Comparison of ENCODE assay signal across 8 cellular contexts in genomic region chr21:6466081-6466698, GRCh38.
DNase-seq lines count a peak whose midpoint lies in the region; ATAC-seq, FAIRE-seq and TF ChIP-seq lines count a peak whose summit lies in the region.
"Not testable (repeated sequence)": the region's sequence is repeated elsewhere in the genome, so short reads cannot be mapped to it uniquely, and the experiment has no call there.

No MANE protein-coding gene starts in this region.

- intact Hi-C loops in Panc1 (cut with micrococcal nuclease; ENCODE audit: unreplicated experiment); activated CD4-positive, alpha-beta T cell treated with anti-CD3 and anti-CD28 coated beads for 36 hours (cut with DNase I, micrococcal nuclease); body of pancreas (cut with DNase I); left ventricle myocardium superior (cut with micrococcal nuclease); lower lobe of right lung (cut with DNase I); pancreas (cut with DNase I); upper lobe of right lung (cut with DNase I): not testable (repeated sequence)

- not testable (repeated sequence) for TF ChIP-seq CTCF in Panc1 (IDR thresholded peaks at IDR 0.05); body of pancreas (IDR thresholded peaks at IDR 0.05); lower lobe of right lung (IDR thresholded peaks at IDR 0.05); pancreas (IDR thresholded peaks at IDR 0.05); upper lobe of right lung (IDR thresholded peaks at IDR 0.05)

- not testable (repeated sequence) for H3K4me3 Mint-ChIP-seq in activated CD4-positive, alpha-beta T cell treated with anti-CD3 and anti-CD28 coated beads for 36 hours

- DNase-seq in Panc1 (ENCODE audit: low read depth, low spot score); activated CD4-positive, alpha-beta T cell treated with anti-CD3 and anti-CD28 coated beads for 36 hours; body of pancreas; left ventricle myocardium superior; left lobe of liver (ENCODE audit: low spot score); lower lobe of right lung; pancreas; upper lobe of right lung: not testable (repeated sequence)

- no CpG with 5 or more reads among the region's 62 CpGs for WGBS in body of pancreas, 2 donors
- no CpG with 5 or more reads among the region's 62 CpGs for WGBS in pancreas, 2 donors

- H3K36me3 ChIP-seq in Panc1 (ENCODE audit: control insufficient read depth, insufficient read depth, low read length); body of pancreas (replicated peaks in 1 of 2; ENCODE audit: insufficient read depth in 1 of 2, low read depth in 2 of 2); lower lobe of right lung; pancreas; upper lobe of right lung: not testable (repeated sequence)

- H3K27me3 ChIP-seq in Panc1 (ENCODE audit: control insufficient read depth, insufficient read depth, low read length); body of pancreas; lower lobe of right lung (ENCODE audit: low read depth); pancreas; upper lobe of right lung: not testable (repeated sequence)

- H3K36me3 Mint-ChIP-seq in activated CD4-positive, alpha-beta T cell treated with anti-CD3 and anti-CD28 coated beads for 36 hours (ENCODE audit: low read depth): not testable (repeated sequence)

- CTCF ChIA-PET in Panc1 (lab: Charles Lee); activated CD4-positive, alpha-beta T cell treated with anti-CD3 and anti-CD28 coated beads for 36 hours (lab: Charles Lee): not testable (repeated sequence)

- ATAC-seq in Panc1: peak; percentile 45
- ATAC-seq in activated CD4-positive, alpha-beta T cell treated with anti-CD3 and anti-CD28 coated beads for 36 hours: peak; percentile 43
- peak; percentile 21 for ATAC-seq in body of pancreas
- peak; percentile 42 for ATAC-seq in left ventricle myocardium superior
- ATAC-seq in left lobe of liver: peak; percentile 38
- peak; percentile 35 to 43 for ATAC-seq in lower lobe of right lung
- peak; percentile 44 to 70 (median 60) for ATAC-seq in pancreas
- ATAC-seq in upper lobe of right lung: peak; percentile 49

- not testable (repeated sequence) for H3K4me3 ChIP-seq in Panc1 (ENCODE audit: low read depth in 2 of 2, low read length in 2 of 2); body of pancreas; lower lobe of right lung; pancreas; upper lobe of right lung

- not testable (repeated sequence) for H3K27me3 Mint-ChIP-seq in activated CD4-positive, alpha-beta T cell treated with anti-CD3 and anti-CD28 coated beads for 36 hours

- not testable (repeated sequence) for H3K27ac Mint-ChIP-seq in activated CD4-positive, alpha-beta T cell treated with anti-CD3 and anti-CD28 coated beads for 36 hours

- not testable (repeated sequence) for H3K9me3 Mint-ChIP-seq in activated CD4-positive, alpha-beta T cell treated with anti-CD3 and anti-CD28 coated beads for 36 hours (ENCODE audit: low read depth)

- in situ Hi-C loops in Panc1 (cut with HindIII; ENCODE audit: low pct_unique_long_range_greater_than_20kb, low sequenced_read_pairs): not testable (repeated sequence)

- POLR2A ChIA-PET in Panc1 (lab: Charles Lee); activated CD4-positive, alpha-beta T cell treated with anti-CD3 and anti-CD28 coated beads for 36 hours (lab: Charles Lee): not testable (repeated sequence)

- not testable (repeated sequence) for BruUV-seq in Panc1 (replicated peaks; lab: Mats Ljungman, UMichigan)

- FAIRE-seq in pancreas (lab: Jason Lieb, UNC): not testable (repeated sequence)

- not testable (repeated sequence) for H3K9me3 ChIP-seq in Panc1 (ENCODE audit: control insufficient read depth, insufficient read depth, low read depth, low read length); body of pancreas; lower lobe of right lung; pancreas; upper lobe of right lung

- TF ChIP-seq POLR2A in body of pancreas (IDR thresholded peaks at IDR 0.05): not testable (repeated sequence)

- H3K4me1 ChIP-seq in Panc1 (ENCODE audit: control insufficient read depth, insufficient read depth, low read length); body of pancreas; lower lobe of right lung; pancreas; upper lobe of right lung: not testable (repeated sequence)

- not testable (repeated sequence) for H3K4me1 Mint-ChIP-seq in activated CD4-positive, alpha-beta T cell treated with anti-CD3 and anti-CD28 coated beads for 36 hours

- H3K27ac ChIP-seq in Panc1 (ENCODE audit: low read length); body of pancreas; lower lobe of right lung; pancreas; upper lobe of right lung: not testable (repeated sequence)
